In the genomic region with DNA sequence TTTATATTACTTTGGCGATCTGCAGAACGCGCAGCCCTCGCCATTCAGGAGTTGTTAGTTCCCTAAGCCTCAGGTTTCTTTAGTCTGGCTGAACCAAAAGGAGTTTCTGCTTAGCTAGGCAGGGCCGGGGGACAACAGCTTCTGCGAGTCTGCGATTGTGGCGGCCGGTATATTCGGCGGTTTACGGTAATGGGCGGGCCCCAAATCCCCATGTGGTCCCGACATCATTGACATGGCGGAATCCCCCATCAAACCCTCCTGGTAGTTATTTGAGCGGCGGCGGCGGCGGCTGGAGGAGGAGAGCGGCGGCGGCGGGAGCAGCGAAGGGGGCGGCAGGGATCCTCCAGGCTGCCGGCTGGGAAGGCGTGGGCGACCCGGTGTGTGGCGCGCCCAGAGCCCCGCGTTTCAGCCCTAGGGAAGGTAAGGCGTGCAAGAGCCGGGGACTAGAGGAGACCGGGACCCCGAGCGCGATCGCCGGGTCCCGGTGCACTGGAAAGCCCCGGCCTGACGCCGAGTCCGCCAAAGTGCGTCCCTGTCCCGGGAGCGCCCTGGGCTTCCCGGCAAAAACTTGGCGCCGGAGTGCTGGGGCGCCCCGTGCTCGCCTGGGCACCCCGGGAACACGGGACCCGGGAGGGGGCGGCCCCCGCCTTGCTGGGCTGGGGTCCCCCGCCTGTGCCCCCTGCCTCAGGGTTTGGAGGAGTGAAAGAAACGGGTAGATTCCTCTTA, we compare ENCODE assay signal across 8 cellular contexts. TPM values are rescaled to one million over a fixed set of nuclear protein-coding genes. Genes with fewer than 3 reads are reported as not detected.
DNase-seq lines count a peak whose midpoint lies in the region; ATAC-seq and TF ChIP-seq lines count a peak whose summit lies in the region.

A gene (plus strand): TSS at position 227 of the 726 bp plus-strand sequence. CDS start 72,902 bp downstream, outside the sequence.

- no peaks in the 10 kb centered on the region for H3K9me3 Mint-ChIP-seq in endothelial cell (ENCODE audit: unreplicated experiment)

- peaks cover 33% of the 10 kb centered on the region for H3K4me1 Mint-ChIP-seq in endothelial cell (ENCODE audit: unreplicated experiment)

- no peaks in the 10 kb centered on the region for H3F3A ChIP-seq in OCI-LY1 (ENCODE audit: insufficient read depth, low read length)

- H3K36me3 ChIP-seq in HUES64 (ENCODE audit: insufficient read depth, low read length) (peaks cover 2% of the 10 kb centered on the region; the same call in 1 of the 2 replicates), OCI-LY1 (ENCODE audit: insufficient read depth, low read length) (no peaks in the 10 kb centered on the region)

- H3K9me3 ChIP-seq in HUES64 (ENCODE audit: insufficient read depth, low read depth, low read length) (no peaks in the 10 kb centered on the region), OCI-LY1 (ENCODE audit: low read length) (no peaks in the 10 kb centered on the region)

- no peaks in the 10 kb centered on the region for H3K9me2 ChIP-seq in OCI-LY1 (ENCODE audit: low read depth, low read length)

- H3K9ac ChIP-seq in HUES64 (ENCODE audit: low read depth, low read length) (peak within 1 kb of the TSS; percentile 92), OCI-LY1 (ENCODE audit: low read length) (peak within 1 kb of the TSS; percentile 72)

- peak within 1 kb of the TSS; percentile 56; the same call in 1 of the 2 replicates for H2AFZ ChIP-seq in OCI-LY1 (ENCODE audit: low read length)

- H3K27ac ChIP-seq in HUES64 (ENCODE audit: low read depth, low read length) (peak within 1 kb of the TSS; percentile 97), OCI-LY1 (ENCODE audit: low read depth, low read length, poor library complexity, severe bottlenecking) (no peak within 1 kb of the TSS)

- DNase-seq in Caki2 (ENCODE audit: low read depth) (peak; percentile 94), endothelial cell (ENCODE audit: low spot score) (peak; percentile 92), middle frontal gyrus (ENCODE audit: extremely low spot score, low spot score) (peak; percentile 87)
- peak; percentile 92 for DNase-seq in activated CD8-positive, alpha-beta memory T cell treated with anti-CD3 and anti-CD28 coated beads, Interleukin-2, amount 50 U/mL, for 4 hours
- DNase-seq in stimulated activated CD8-positive, alpha-beta memory T cell treated with anti-CD3 and anti-CD28 coated beads, Interleukin-2, amount 100 ng/mL, for 48 hours (ENCODE audit: low read depth in 2 of 2): peak; percentile 71 to 88

- H3K36me3 Mint-ChIP-seq in endothelial cell (ENCODE audit: low read depth, unreplicated experiment): peaks cover 11% of the 10 kb centered on the region

- ATAC-seq in GM21423 (IDR thresholded peaks at IDR 0.05; ENCODE audit: unreplicated experiment): peak; percentile 78

- peak within 1 kb of the TSS; percentile 72 for H3K4me2 ChIP-seq in OCI-LY1 (ENCODE audit: low read length)

- no peaks in the 10 kb centered on the region for H3K27me3 ChIP-seq in HUES64 (ENCODE audit: insufficient read depth, low read length)
- no peaks in the 10 kb centered on the region; the same call in 1 of the 2 replicates for H3K27me3 ChIP-seq in OCI-LY1 (ENCODE audit: insufficient read depth, low read length)

- peaks cover 7% of the 10 kb centered on the region for H3K27me3 Mint-ChIP-seq in endothelial cell (ENCODE audit: unreplicated experiment)

- TF ChIP-seq CTCF in OCI-LY1 (IDR thresholded peaks at IDR 0.05; ENCODE audit: low read length) (no peak), endothelial cell (IDR thresholded peaks at IDR 0.05; ENCODE audit: unreplicated experiment) (no peak)

- H3K4me3 Mint-ChIP-seq in endothelial cell (ENCODE audit: unreplicated experiment): peak within 1 kb of the TSS; percentile 97

- H3K4me1 ChIP-seq in HUES64 (ENCODE audit: insufficient read depth, low read length) (peaks cover 21% of the 10 kb centered on the region), OCI-LY1 (ENCODE audit: insufficient read depth, low read length, severe bottlenecking) (peaks cover 7% of the 10 kb centered on the region)

- under 1% methylated on average over 62 of the region's 63 CpGs for WGBS in HUES64

- no peaks in the 10 kb centered on the region for H4K20me1 ChIP-seq in OCI-LY1 (ENCODE audit: insufficient read depth, low read length)

- no peaks in the 10 kb centered on the region for H3K79me2 ChIP-seq in OCI-LY1 (ENCODE audit: insufficient read depth, low read length)

- H3K27ac Mint-ChIP-seq in endothelial cell (ENCODE audit: unreplicated experiment): peak within 1 kb of the TSS; percentile 94

- H3K4me3 ChIP-seq in HUES64 (ENCODE audit: low read length) (peak within 1 kb of the TSS; percentile 78), OCI-LY1 (ENCODE audit: low read depth, low read length, poor library complexity, severe bottlenecking) (peak within 1 kb of the TSS; percentile 73)

- in situ Hi-C loops in Caki2 (cut with HindIII; ENCODE audit: low pct_unique_long_range_greater_than_20kb, low sequenced_read_pairs): no loop called here

RNA-seq across cellular contexts. Expression of the gene that starts here (rescaled TPM):
- total RNA-seq in Caki2 (2014; rRNA removed; shearing (Covaris generic); ENCODE audit: low replicate concordance): 70.0 and 77.7 TPM in 2 replicates
- 19.2 TPM for polyA plus RNA-seq in HUES64 (2013, experiment 1 of 2)
- 21.7 TPM for polyA plus RNA-seq in HUES64 (2013, experiment 2 of 2)
- 204 TPM for total RNA-seq in endothelial cell (ENCODE audit: unreplicated experiment)
